ENCODE assay signal across 10 cellular contexts in genomic region chr11:69637601-69637955, GRCh38. TPM values are rescaled to one million over a fixed set of nuclear protein-coding genes. Genes with fewer than 3 reads are reported as not detected.
DNase-seq lines count a peak whose midpoint lies in the region; ATAC-seq and TF ChIP-seq lines count a peak whose summit lies in the region.
"Had no signal": no experiment of that assay in that cellular context is flagged by ENCODE, and none has a peak within 500 bp of the region (broad histone marks: within the 10 kb centered on the region; RNA-seq: fewer than 3 reads in every experiment).

No MANE protein-coding gene starts in this region.

- no peak overlapping the region for H3K27ac Mint-ChIP-seq in CD4-positive, alpha-beta T cell

- 9% methylated on average over 4 of the region's 28 CpGs for WGBS in esophagus muscularis mucosa

- TF ChIP-seq POLR2A in esophagus muscularis mucosa (IDR thresholded peaks at IDR 0.05; ENCODE audit: low read depth) = no peak

- H3K9me2 ChIP-seq in PC-3 (replicated peaks; ENCODE audit: low read length) = no peaks in the 10 kb centered on the region

- intact Hi-C loops in CD4-positive, alpha-beta T cell (cut with DNase I, micrococcal nuclease) = no loop called here
- intact Hi-C loops in PC-3 (cut with micrococcal nuclease) (loop anchor here (5.0 kb wide), 1 partner anchor 270 kb away; no protein-coding TSS in a partner anchor), esophagus muscularis mucosa (cut with DNase I) (loop anchor here (5.0 to 10.0 kb wide), 2 partner anchors 140 to 193 kb away; no protein-coding TSS in a partner anchor)

- H3K4me1 Mint-ChIP-seq in CD4-positive, alpha-beta T cell (ENCODE audit: low read depth) = peaks cover 46% of the 10 kb centered on the region

- H2AFZ ChIP-seq in PC-3 (ENCODE audit: low read length) (peak overlapping the region; percentile 80), osteoblast (ENCODE audit: low read length) (peak overlapping the region; percentile 20)

- no peak for TF ChIP-seq CTCF in CD4-positive, alpha-beta T cell (IDR thresholded peaks at IDR 0.05)
- TF ChIP-seq CTCF in PC-3 (conservative IDR thresholded peaks at IDR 0.05; ENCODE audit: low read depth, low read length) = no peak
- TF ChIP-seq CTCF in esophagus muscularis mucosa (IDR thresholded peaks at IDR 0.05) = no peak
- TF ChIP-seq CTCF in osteoblast (IDR thresholded peaks at IDR 0.05; ENCODE audit: extremely low read depth, low read depth, low read length) = no peak

- H3F3A ChIP-seq in PC-3 (ENCODE audit: low read length, unreplicated experiment) = no peaks in the 10 kb centered on the region

- POLR2A ChIA-PET in CD4-positive, alpha-beta T cell (lab: Charles Lee) = no interaction called here
- POLR2A ChIA-PET in PC-3 (lab: Charles Lee; ENCODE audit: unreplicated experiment) = no interaction called here

- peak overlapping the region; percentile 98 for H3K4me2 ChIP-seq in PC-3 (ENCODE audit: low read length)
- peak overlapping the region; percentile 99 for H3K4me2 ChIP-seq in osteoblast (ENCODE audit: insufficient read depth, low read length)

- peak overlapping the region; percentile 97 for H3K9ac ChIP-seq in PC-3 (ENCODE audit: low read length)

- TF ChIP-seq EP300 in esophagus muscularis mucosa (IDR thresholded peaks at IDR 0.05) = no peak

- H3K27me3 Mint-ChIP-seq in CD4-positive, alpha-beta T cell = peaks cover 67% of the 10 kb centered on the region

- H3K36me3 ChIP-seq in PC-3 (ENCODE audit: low read depth, low read length) = peaks cover 5% of the 10 kb centered on the region
- H3K36me3 ChIP-seq in esophagus muscularis mucosa = no peaks in the 10 kb centered on the region
- no peaks in the 10 kb centered on the region for H3K36me3 ChIP-seq in osteoblast (ENCODE audit: insufficient read depth, low read length)

- DNase-seq in CD4-positive, alpha-beta T cell = no peak
- DNase-seq in PC-3 (no peak), esophagus muscularis mucosa (ENCODE audit: extremely low spot score) (no peak), osteoblast (ENCODE audit: insufficient read length, low spot score, missing footprints) (peak; percentile 66), inferior parietal cortex (ENCODE audit: extremely low spot score) (no peak)
- no peak for DNase-seq in stimulated activated CD4-positive, alpha-beta T cell treated with anti-CD3 and anti-CD28 coated beads, Interleukin-1b, Interleukin-23, amount 100 ng/mL, for 48 hours
- no peak for DNase-seq in stimulated activated CD4-positive, alpha-beta T cell treated with anti-CD3 and anti-CD28 coated beads, Interleukin-12 subunit alpha, Interleukin-12 subunit beta, amount 100 ng/mL, for 4 hours
- DNase-seq: activated effector memory CD4-positive, alpha-beta T cell treated with anti-CD3 and anti-CD28 coated beads, Interleukin-2, amount 50 U/mL, for 16 hours; stimulated activated CD4-positive, alpha-beta T cell treated with anti-CD3 and anti-CD28 coated beads, Interleukin-4, amount 100 ng/mL, for 4 hours had no signal

- H3K4me3 Mint-ChIP-seq in CD4-positive, alpha-beta T cell = peak overlapping the region; percentile 30

- no TSS peak for BruUV-seq in PC-3 (replicated peaks; lab: Mats Ljungman, UMichigan)

- H3K79me2 ChIP-seq in PC-3 (ENCODE audit: low read length) (peaks cover 35% of the 10 kb centered on the region), osteoblast (ENCODE audit: insufficient read depth, low read length) (peaks cover 23% of the 10 kb centered on the region)

- CTCF ChIA-PET in CD4-positive, alpha-beta T cell (lab: Charles Lee) = no interaction called here
- CTCF ChIA-PET in PC-3 (lab: Charles Lee) = no interaction called here

- H3K27me3 ChIP-seq in CD4-positive, alpha-beta T cell (ENCODE audit: control insufficient read depth, insufficient read depth, low read length) = peaks cover 68% of the 10 kb centered on the region
- H3K27me3 ChIP-seq in PC-3 (ENCODE audit: low read length) (no peaks in the 10 kb centered on the region), esophagus muscularis mucosa (peaks cover 7 to 76% (median 17%) of the 10 kb centered on the region in 4 donors), osteoblast (ENCODE audit: insufficient read depth, low read length) (no peaks in the 10 kb centered on the region)

- H3K9me3 Mint-ChIP-seq in CD4-positive, alpha-beta T cell = no peaks in the 10 kb centered on the region

- no peak overlapping the region for H3K27ac ChIP-seq in CD4-positive, alpha-beta T cell (ENCODE audit: low read depth, low read length)
- H3K27ac ChIP-seq in PC-3 (ENCODE audit: low read length) (peak overlapping the region; percentile 84), esophagus muscularis mucosa (replicated peaks in 1 of 4) (peak overlapping the region in 3 of 4 donors; percentile 49 to 60 (median 49)), osteoblast (ENCODE audit: low read depth, low read length) (peak overlapping the region; percentile 97)

- no peaks in the 10 kb centered on the region for H3K36me3 Mint-ChIP-seq in CD4-positive, alpha-beta T cell (ENCODE audit: low read depth)

- ATAC-seq in CD4-positive, alpha-beta T cell (ENCODE audit: poor library complexity) = no peak
- ATAC-seq in PC-3 (no peak), GM21576 (IDR thresholded peaks at IDR 0.05; ENCODE audit: unreplicated experiment) (no peak)

- H4K20me1 ChIP-seq in PC-3 (ENCODE audit: low read length) = peaks cover 12% of the 10 kb centered on the region
- peaks cover 4% of the 10 kb centered on the region for H4K20me1 ChIP-seq in osteoblast (ENCODE audit: insufficient read depth, low read length)

- H3K4me1 ChIP-seq in PC-3 (ENCODE audit: insufficient read depth, low read length) (peaks cover 24% of the 10 kb centered on the region), esophagus muscularis mucosa (peaks cover 48 to 67% (median 65%) of the 10 kb centered on the region in 4 donors), osteoblast (ENCODE audit: insufficient read depth, low read length) (peaks cover 33% of the 10 kb centered on the region)

- H3K9me3 ChIP-seq in CD4-positive, alpha-beta T cell (ENCODE audit: control insufficient read depth, low read length) = no peaks in the 10 kb centered on the region
- H3K9me3 ChIP-seq in PC-3 (ENCODE audit: low read length) = no peaks in the 10 kb centered on the region
- no peaks in the 10 kb centered on the region for H3K9me3 ChIP-seq in esophagus muscularis mucosa
- no peaks in the 10 kb centered on the region for H3K9me3 ChIP-seq in osteoblast (ENCODE audit: low read depth, low read length)

- H3K4me3 ChIP-seq in PC-3 (ENCODE audit: low read length) (peak overlapping the region; percentile 99), esophagus muscularis mucosa (peak overlapping the region; percentile 52 to 61 (median 54)), osteoblast (ENCODE audit: insufficient read depth, low read length) (peak overlapping the region; percentile 91)

RNA-seq across cellular contexts. Expression of gene CCND1, which starts 3.4 kb away (rescaled TPM):
- total RNA-seq in CD4-positive, alpha-beta T cell = 1 to 10 TPM; 1.7 to 2.4 TPM
- total RNA-seq in PC-3 (2014; rRNA removed) = 868 and 934 TPM in 2 replicates
- total RNA-seq in esophagus muscularis mucosa = 10 to 100 TPM; 54.4 to 92.7 (median 62.0) TPM
- total RNA-seq in osteoblast = 187 and 237 TPM in 2 replicates

RNA-seq across cellular contexts. Expression of gene LTO1, which starts 37.6 kb away (rescaled TPM):
- 10 to 100 TPM; 33.5 to 35.5 TPM for total RNA-seq in CD4-positive, alpha-beta T cell
- total RNA-seq in PC-3 (2014; rRNA removed) (37.5 and 46.1 TPM in 2 replicates), esophagus muscularis mucosa (10 to 100 TPM; 12.2 to 18.6 (median 14.1) TPM), osteoblast (21.8 and 24.6 TPM in 2 replicates)

Comparison
In these comparisons a context has a peak if more than half of its experiments do, and no peak if none do; other contexts are left out.
1. RNA of gene CCND1, which starts 3.4 kb away (total RNA-seq): 868 to 934 TPM in PC-3, 187 to 237 TPM in osteoblast and 54.4 to 92.7 TPM in esophagus muscularis mucosa; 1.7 to 2.4 TPM in CD4-positive, alpha-beta T cell; every median in the first group is over 10 times any median in the second.
2. intact Hi-C loops: an anchor here in PC-3 (5.0 kb wide) and esophagus muscularis mucosa (5.0 to 10.0 kb wide); none called in CD4-positive, alpha-beta T cell.
3. Peak in every context shown above with its lines, with median percentiles within 50 percentile points of each other: H3K4me3 ChIP-seq.